In genomic region chr11:66347425-66348276, GRCh38 we compare ENCODE assay signal across 8 cellular contexts. TPM values are rescaled to one million over a fixed set of nuclear protein-coding genes. Genes with fewer than 3 reads are reported as not detected.
DNase-seq lines count a peak whose midpoint lies in the region; ATAC-seq, FAIRE-seq and TF ChIP-seq lines count a peak whose summit lies in the region.

B4GAT1 (minus strand) TSS chr11:66347629; CDS start chr11:66347545, 84 bp downstream.

- H3K36me3 ChIP-seq in RWPE2 (ENCODE audit: low read depth), result peaks cover 4% of the 10 kb centered on the region; the same call in 1 of the 2 replicates

- H3K27ac Mint-ChIP-seq in natural killer cell treated with Interleukin-12 subunit alpha and Interleukin-12 subunit beta and Interleukin-15 and Interleukin-18, amount 100 ng/mL, for 72 hours, result peak within 1 kb of the TSS; percentile 89 to 99
- H3K27ac Mint-ChIP-seq in stimulated activated naive B cell treated with anti-CD40 and anti-IgM and Interleukin-4, amounts not matched to agents 10 μg/mL and 1 μg/mL and 100 μg/mL, for 72 hours, result peak within 1 kb of the TSS; percentile 99

- peaks cover 7% of the 10 kb centered on the region for H3K36me3 Mint-ChIP-seq in natural killer cell treated with Interleukin-12 subunit alpha and Interleukin-12 subunit beta and Interleukin-15 and Interleukin-18, amount 100 ng/mL, for 72 hours
- H3K36me3 Mint-ChIP-seq in stimulated activated naive B cell treated with anti-CD40 and anti-IgM and Interleukin-4, amounts not matched to agents 10 μg/mL and 1 μg/mL and 100 μg/mL, for 72 hours, result peaks cover 7 to 14% of the 10 kb centered on the region in 2 donors

- H3K27me3 Mint-ChIP-seq in natural killer cell treated with Interleukin-12 subunit alpha and Interleukin-12 subunit beta and Interleukin-15 and Interleukin-18, amount 100 ng/mL, for 72 hours, result peaks cover 0 to 2% of the 10 kb centered on the region in 2 donors
- peaks cover 5 to 7% of the 10 kb centered on the region in 2 donors for H3K27me3 Mint-ChIP-seq in stimulated activated naive B cell treated with anti-CD40 and anti-IgM and Interleukin-4, amounts not matched to agents 10 μg/mL and 1 μg/mL and 100 μg/mL, for 72 hours

- FAIRE-seq in GM19239 (lab: Jason Lieb, UNC), result peak; percentile 80

- DNase-seq in AG08395 (ENCODE audit: low spot score) (peak; percentile 80), GM19239 (ENCODE audit: insufficient read length, low spot score) (no peak), LHCN-M2 (ENCODE audit: low read depth) (peak; percentile 91), RWPE2 (ENCODE audit: low spot score) (no peak), fibroblast of pulmonary artery (ENCODE audit: low read depth) (peak; percentile 94)
- DNase-seq in activated effector memory CD4-positive, alpha-beta T cell treated with Interleukin-2 at 50 U/mL for 16 hours, result peak; percentile 69
- DNase-seq in natural killer cell treated with Interleukin-12 subunit alpha and Interleukin-12 subunit beta and Interleukin-15 and Interleukin-18, amount 100 ng/mL, for 72 hours (ENCODE audit: low spot score), result peak; percentile 83
- peak; percentile 88 for DNase-seq in stimulated activated naive B cell treated with anti-CD40 and anti-IgM and Interleukin-4, amounts not matched to agents 10 μg/mL and 1 μg/mL and 100 μg/mL, for 72 hours

- H3K9me3 Mint-ChIP-seq in natural killer cell treated with Interleukin-12 subunit alpha and Interleukin-12 subunit beta and Interleukin-15 and Interleukin-18, amount 100 ng/mL, for 72 hours, result no peaks in the 10 kb centered on the region
- H3K9me3 Mint-ChIP-seq in stimulated activated naive B cell treated with anti-CD40 and anti-IgM and Interleukin-4, amounts not matched to agents 10 μg/mL and 1 μg/mL and 100 μg/mL, for 72 hours, result peaks cover 2 to 4% of the 10 kb centered on the region in 2 donors

- H3K4me1 ChIP-seq in RWPE2 (ENCODE audit: insufficient read depth, poor library complexity, severe bottlenecking), result peaks cover 21% of the 10 kb centered on the region

- ATAC-seq in RWPE2 (ENCODE audit: low read depth), result peak; percentile 46
- ATAC-seq in natural killer cell treated with Interleukin-12 subunit alpha and Interleukin-12 subunit beta and Interleukin-15 and Interleukin-18, amount 100 ng/mL, for 72 hours, result peak; percentile 76 to 80
- peak; percentile 68 to 70 for ATAC-seq in stimulated activated naive B cell treated with anti-CD40 and anti-IgM and Interleukin-4, amounts not matched to agents 10 μg/mL and 1 μg/mL and 100 μg/mL, for 72 hours (replicated peaks)

- H3K4me1 Mint-ChIP-seq in natural killer cell treated with Interleukin-12 subunit alpha and Interleukin-12 subunit beta and Interleukin-15 and Interleukin-18, amount 100 ng/mL, for 72 hours (ENCODE audit: low read depth in 2 of 2), result peaks cover 29 to 39% of the 10 kb centered on the region in 2 donors
- H3K4me1 Mint-ChIP-seq in stimulated activated naive B cell treated with anti-CD40 and anti-IgM and Interleukin-4, amounts not matched to agents 10 μg/mL and 1 μg/mL and 100 μg/mL, for 72 hours, result peaks cover 22 to 40% of the 10 kb centered on the region in 2 donors

- no peaks in the 10 kb centered on the region for H3K27me3 ChIP-seq in RWPE2 (ENCODE audit: insufficient read depth, poor library complexity, severe bottlenecking)

- no peak for TF ChIP-seq CTCF in RWPE2 (IDR thresholded peaks at IDR 0.05; ENCODE audit: poor library complexity, severe bottlenecking)
- TF ChIP-seq CTCF in fibroblast of pulmonary artery (IDR thresholded peaks at IDR 0.05; ENCODE audit: low read length, missing control alignments), result no peak

- peak within 1 kb of the TSS; percentile 59 for H3K27ac ChIP-seq in RWPE2 (ENCODE audit: poor library complexity, severe bottlenecking)

- H3K4me3 ChIP-seq in RWPE2 (ENCODE audit: severe bottlenecking) (peak within 1 kb of the TSS; percentile 85), fibroblast of pulmonary artery (replicated peaks; ENCODE audit: low read depth, low read length) (peak within 1 kb of the TSS; percentile 69)

- no peaks in the 10 kb centered on the region for H3K9me3 ChIP-seq in RWPE2 (ENCODE audit: severe bottlenecking)

- H3K4me3 Mint-ChIP-seq in natural killer cell treated with Interleukin-12 subunit alpha and Interleukin-12 subunit beta and Interleukin-15 and Interleukin-18, amount 100 ng/mL, for 72 hours, result peak within 1 kb of the TSS; percentile 89
- H3K4me3 Mint-ChIP-seq in stimulated activated naive B cell treated with anti-CD40 and anti-IgM and Interleukin-4, amounts not matched to agents 10 μg/mL and 1 μg/mL and 100 μg/mL, for 72 hours, result peak within 1 kb of the TSS; percentile 85 to 92

RNA-seq across cellular contexts. Expression of gene B4GAT1, which starts in this region (rescaled TPM):
- 50.9 and 51.0 TPM in 2 replicates for total RNA-seq in LHCN-M2 (2014; rRNA removed)
- polyA plus RNA-seq in LHCN-M2 (2012), result 22.3 TPM
- total RNA-seq in natural killer cell treated with Interleukin-12 subunit alpha and Interleukin-12 subunit beta and Interleukin-15 and Interleukin-18, amount 100 ng/mL, for 72 hours, result 1 to 10 TPM; 3.5 to 5.4 TPM

Comparison
In these comparisons a context has a peak if more than half of its experiments do, and no peak if none do; other contexts are left out.
1. DNase-seq: peak in AG08395 (single experiment), LHCN-M2 (single experiment), activated effector memory CD4-positive, alpha-beta T cell treated with Interleukin-2 at 50 U/mL for 16 hours (single experiment), fibroblast of pulmonary artery (single experiment), natural killer cell treated with Interleukin-12 subunit alpha and Interleukin-12 subunit beta and Interleukin-15 and Interleukin-18, amount 100 ng/mL, for 72 hours (single experiment) and stimulated activated naive B cell treated with anti-CD40 and anti-IgM and Interleukin-4, amounts not matched to agents 10 μg/mL and 1 μg/mL and 100 μg/mL, for 72 hours (single experiment); none in GM19239 (single experiment) and RWPE2 (single experiment).
2. Peak in every context shown above with its lines, with median percentiles within 50 percentile points of each other: ATAC-seq.